In the genomic region with DNA sequence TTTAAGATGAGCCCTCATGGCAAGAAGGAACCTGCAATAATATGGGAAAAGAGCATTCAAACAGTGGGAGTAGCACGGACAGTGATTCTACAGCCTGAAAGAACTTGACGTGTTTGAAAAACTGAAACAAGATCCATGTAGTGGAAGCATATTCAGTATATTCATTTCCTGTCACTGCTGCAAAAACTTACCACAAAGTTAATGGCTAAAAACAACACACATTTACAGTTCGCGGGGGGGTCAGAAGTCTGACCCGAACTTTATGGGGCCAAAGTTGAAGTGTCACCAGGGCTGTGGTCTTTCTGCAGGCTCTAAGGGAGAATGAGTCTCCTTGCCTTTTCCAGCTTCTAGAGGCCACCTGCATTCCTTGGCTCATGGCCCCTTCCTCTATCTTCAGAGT, we compare ENCODE assay signal across 30 cellular contexts. TPM values are rescaled to one million over a fixed set of nuclear protein-coding genes. Genes with fewer than 3 reads are reported as not detected.
DNase-seq lines count a peak whose midpoint lies in the region; ATAC-seq, FAIRE-seq and TF ChIP-seq lines count a peak whose summit lies in the region.
"Had no signal": no experiment of that assay in that cellular context is flagged by ENCODE, and none has a peak within 500 bp of the region (broad histone marks: within the 10 kb centered on the region; RNA-seq: fewer than 3 reads in every experiment).

No MANE protein-coding gene starts in this region.

- peak overlapping the region; percentile 42 for H2AFZ ChIP-seq in ACC112 (ENCODE audit: low read length, unreplicated experiment)

- 86 to 89% methylated on average over 5 of the region's 5 CpGs for WGBS in lower leg skin, 2 donors

- CTCF ChIA-PET in CD8-positive, alpha-beta memory T cell (lab: Charles Lee) = no interaction called here

- H3K27me3 ChIP-seq in ACC112 (ENCODE audit: insufficient read depth, low read length) = peaks cover 10% of the 10 kb centered on the region; the same call in 1 of the 2 replicates
- no peaks in the 10 kb centered on the region for H3K27me3 ChIP-seq in CD8-positive, alpha-beta memory T cell (ENCODE audit: insufficient read depth, low read length, poor library complexity, severe bottlenecking)
- H3K27me3 ChIP-seq: brain microvascular endothelial cell, suprapubic skin, upper lobe of right lung had no signal

- POLR2A ChIA-PET in CD8-positive, alpha-beta memory T cell (lab: Charles Lee) = no interaction called here

- H3K27me3 Mint-ChIP-seq in CD8-positive, alpha-beta memory T cell = no peaks in the 10 kb centered on the region
- no peaks in the 10 kb centered on the region for H3K27me3 Mint-ChIP-seq in activated T-helper 17 cell treated with anti-CD3 and anti-CD28 coated beads, Interleukin-2, amount 50 U/mL, for 72 hours
- H3K27me3 Mint-ChIP-seq: activated B cell treated with CpG ODN at 0.5 μM for 24 hours had no signal

- intact Hi-C loops in lower leg skin (cut with DNase I; ENCODE audit: low total_unique reads) = no loop called here

- H3K4me1 Mint-ChIP-seq in CD8-positive, alpha-beta memory T cell = peaks cover 16 to 19% (median 17%) of the 10 kb centered on the region in 3 donors
- no peaks in the 10 kb centered on the region for H3K4me1 Mint-ChIP-seq in activated T-helper 17 cell treated with anti-CD3 and anti-CD28 coated beads, Interleukin-2, amount 50 U/mL, for 72 hours
- H3K4me1 Mint-ChIP-seq: activated B cell treated with CpG ODN at 0.5 μM for 24 hours had no signal

- H3K4me3 ChIP-seq in ACC112 (ENCODE audit: low read depth, low read length) (peak overlapping the region; percentile 70), lower leg skin (ENCODE audit: low read depth, poor library complexity, severe bottlenecking) (no peak overlapping the region)
- no peak overlapping the region for H3K4me3 ChIP-seq in CD8-positive, alpha-beta memory T cell (ENCODE audit: low read length)
- H3K4me3 ChIP-seq: adrenal gland; BLaER1 treated with 17β-estradiol and CSF1 and Interleukin-3, amounts not matched to agents 10 nM and 100 nM; psoas muscle; suprapubic skin; upper lobe of right lung had no signal

- H3K27ac ChIP-seq in ACC112 (ENCODE audit: low read depth, low read length) = no peak overlapping the region
- H3K27ac ChIP-seq in CD8-positive, alpha-beta memory T cell (ENCODE audit: low read depth, low read length) = no peak overlapping the region
- H3K27ac ChIP-seq: adrenal gland; BLaER1 treated with 17β-estradiol and CSF1 and Interleukin-3, amounts not matched to agents 10 nM and 100 nM; brain microvascular endothelial cell; psoas muscle; suprapubic skin; upper lobe of right lung had no signal

- TF ChIP-seq POLR2A in lower leg skin (IDR thresholded peaks at IDR 0.05) = no peak

- H3K36me3 Mint-ChIP-seq in CD8-positive, alpha-beta memory T cell = peaks cover 0 to 4% (median 0%) of the 10 kb centered on the region in 3 donors
- no peaks in the 10 kb centered on the region for H3K36me3 Mint-ChIP-seq in activated T-helper 17 cell treated with anti-CD3 and anti-CD28 coated beads, Interleukin-2, amount 50 U/mL, for 72 hours (ENCODE audit: low read depth)

- H3K4me1 ChIP-seq in ACC112 (ENCODE audit: control insufficient read depth, insufficient read depth, low read length, unreplicated experiment) = no peaks in the 10 kb centered on the region
- H3K4me1 ChIP-seq in CD8-positive, alpha-beta memory T cell (ENCODE audit: insufficient read depth, low read length) = no peaks in the 10 kb centered on the region
- H3K4me1 ChIP-seq: adrenal gland, psoas muscle, suprapubic skin, upper lobe of right lung had no signal

- ATAC-seq in HG03139 (IDR thresholded peaks at IDR 0.05; ENCODE audit: unreplicated experiment) (peak; percentile 58), GM21367 (IDR thresholded peaks at IDR 0.05; ENCODE audit: unreplicated experiment) (no peak), omental fat pad (ENCODE audit: low FRiP score) (no peak)
- ATAC-seq in activated T-helper 17 cell treated with anti-CD3 and anti-CD28 coated beads, Interleukin-2, amount 50 U/mL, for 72 hours (replicated peaks) = no peak
- ATAC-seq: HepG2, left lobe of liver, PC-3, psoas muscle, Right ventricle myocardium inferior, upper lobe of right lung had no signal

- TF ChIP-seq CTCF in lower leg skin (IDR thresholded peaks at IDR 0.05) = no peak
- TF ChIP-seq CTCF in D721Med (IDR thresholded peaks at IDR 0.05; ENCODE audit: insufficient read depth, missing control alignments) = no peak
- no peak for TF ChIP-seq CTCF in omental fat pad (IDR thresholded peaks at IDR 0.05)

- H3K79me2 ChIP-seq in ACC112 (ENCODE audit: control insufficient read depth, insufficient read depth, low read length, unreplicated experiment) = no peaks in the 10 kb centered on the region

- H3K9me3 Mint-ChIP-seq in CD8-positive, alpha-beta memory T cell = peaks cover 0 to 4% (median 0%) of the 10 kb centered on the region in 5 donors
- H3K9me3 Mint-ChIP-seq in activated T-helper 17 cell treated with anti-CD3 and anti-CD28 coated beads, Interleukin-2, amount 50 U/mL, for 72 hours = no peaks in the 10 kb centered on the region
- H3K9me3 Mint-ChIP-seq: activated B cell treated with CpG ODN at 0.5 μM for 24 hours had no signal

- H3K9me3 ChIP-seq in CD8-positive, alpha-beta memory T cell (ENCODE audit: low read length) = no peaks in the 10 kb centered on the region
- H3K9me3 ChIP-seq: adrenal gland, suprapubic skin, upper lobe of right lung had no signal

- DNase-seq in CD8-positive, alpha-beta memory T cell = no peak
- DNase-seq in lower leg skin (ENCODE audit: low spot score in 2 of 2) (no peak), D721Med (ENCODE audit: insufficient read length, low spot score) (no peak), omental fat pad (ENCODE audit: low spot score) (no peak)
- DNase-seq: activated B cell treated with CpG ODN at 0.5 μM for 24 hours; activated CD4-positive, alpha-beta T cell treated with anti-CD3 and anti-CD28 coated beads, Interleukin-2, amount 50 U/mL, for 4 hours; activated gamma-delta T cell treated with Interleukin-2 at 50 U/mL for 16 hours; activated T-cell treated with anti-CD3 and anti-CD28 coated beads for 4 hours; adrenal gland; brain microvascular endothelial cell; EL; hypothalamus; Kasumi-1; NCI-H146; NCI-H510A; PC-3; psoas muscle; stimulated activated naive CD4-positive, alpha-beta T cell; upper lobe of right lung had no signal

- FAIRE-seq in D721Med (lab: Jason Lieb, UNC) = no peak
- FAIRE-seq: H1, HepG2 had no signal

- no peaks in the 10 kb centered on the region for H3K36me3 ChIP-seq in ACC112 (ENCODE audit: insufficient read depth, low read length)
- H3K36me3 ChIP-seq in CD8-positive, alpha-beta memory T cell (ENCODE audit: insufficient read depth, low read length) = no peaks in the 10 kb centered on the region
- H3K36me3 ChIP-seq: adrenal gland; BLaER1 treated with 17β-estradiol and CSF1 and Interleukin-3, amounts not matched to agents 10 nM and 100 nM; brain microvascular endothelial cell; suprapubic skin; upper lobe of right lung had no signal

- peak overlapping the region in 5 of 7 donors; percentile 63 to 77 (median 75) for H3K4me3 Mint-ChIP-seq in CD8-positive, alpha-beta memory T cell
- peak overlapping the region; percentile 49 for H3K4me3 Mint-ChIP-seq in activated T-helper 17 cell treated with anti-CD3 and anti-CD28 coated beads, Interleukin-2, amount 50 U/mL, for 72 hours
- H3K4me3 Mint-ChIP-seq: activated B cell treated with CpG ODN at 0.5 μM for 24 hours had no signal

- peak overlapping the region in 6 of 8 donors; percentile 48 to 87 (median 76) for H3K27ac Mint-ChIP-seq in CD8-positive, alpha-beta memory T cell
- H3K27ac Mint-ChIP-seq in activated T-helper 17 cell treated with anti-CD3 and anti-CD28 coated beads, Interleukin-2, amount 50 U/mL, for 72 hours = peak overlapping the region; percentile 66
- H3K27ac Mint-ChIP-seq: activated B cell treated with CpG ODN at 0.5 μM for 24 hours had no signal

RNA-seq across cellular contexts. Expression of a gene that starts 52.6 kb away (rescaled TPM):
- total RNA-seq in CD8-positive, alpha-beta memory T cell = not detected
- polyA plus RNA-seq in CD8-positive, alpha-beta memory T cell = not detected
- total RNA-seq in activated T-helper 17 cell treated with anti-CD3 and anti-CD28 coated beads, Interleukin-2, amount 50 U/mL, for 72 hours = not detected
- total RNA-seq in lower leg skin (not detected), omental fat pad (not detected)
- total RNA-seq: activated B cell treated with CpG ODN at 0.5 μM for 24 hours, adrenal gland, H1, HepG2, left lobe of liver, mesenteric fat pad, PC-3, Right ventricle myocardium inferior, upper lobe of right lung had no signal
- polyA plus RNA-seq: adrenal gland, H1, HepG2 had no signal
